ENCODE assay signal across 14 cellular contexts in the genomic region with DNA sequence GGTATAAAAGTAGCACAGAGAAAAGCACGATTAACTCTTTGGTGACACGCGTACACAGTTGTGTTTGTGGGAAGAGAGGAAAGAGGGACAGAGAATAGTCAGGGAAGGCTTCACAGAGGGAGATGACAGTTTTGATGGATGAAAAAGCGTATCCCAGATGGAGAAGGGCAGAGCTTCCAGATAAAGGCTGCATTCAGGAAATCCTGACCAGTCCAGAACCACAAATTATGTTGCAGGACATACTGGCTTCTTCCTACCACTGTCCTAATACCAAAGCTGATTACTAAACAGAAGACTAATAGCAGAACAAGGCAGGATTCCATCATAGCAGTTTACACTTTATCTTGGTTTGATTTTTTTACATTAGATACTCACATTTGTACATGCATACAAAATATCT.
"Had no signal": no experiment of that assay in that cellular context is flagged by ENCODE, and none has a peak within 500 bp of the region (broad histone marks: within the 10 kb centered on the region; RNA-seq: fewer than 3 reads in every experiment).

No MANE protein-coding gene starts in this region.

- H3K4me3 Mint-ChIP-seq: activated naive CD8-positive, alpha-beta T cell treated with anti-CD3 and anti-CD28 coated beads, Interleukin-2, amount 10 ng/mL, durations not matched to agents 7 days and 5 days; memory B cell; natural killer cell treated with Interleukin-12 subunit alpha and Interleukin-12 subunit beta and Interleukin-15 and Interleukin-18, amount 100 ng/mL, for 72 hours had no signal

- ATAC-seq: natural killer cell treated with Interleukin-12 subunit alpha and Interleukin-12 subunit beta and Interleukin-15 and Interleukin-18, amount 100 ng/mL, for 72 hours; psoas muscle had no signal

- H3K27me3 ChIP-seq: ascending aorta, cardiac muscle cell, right lobe of liver, spleen had no signal

- H3K27me3 Mint-ChIP-seq: activated naive CD8-positive, alpha-beta T cell treated with anti-CD3 and anti-CD28 coated beads, Interleukin-2, amount 10 ng/mL, durations not matched to agents 7 days and 5 days; memory B cell; natural killer cell treated with Interleukin-12 subunit alpha and Interleukin-12 subunit beta and Interleukin-15 and Interleukin-18, amount 100 ng/mL, for 72 hours had no signal

- H3K27ac Mint-ChIP-seq: memory B cell had no signal

- FAIRE-seq: colon had no signal

- H3K27ac ChIP-seq: ascending aorta, cardiac muscle cell, psoas muscle, right lobe of liver had no signal

- H3K4me1 Mint-ChIP-seq: memory B cell had no signal

- H3K9me3 Mint-ChIP-seq: activated naive CD8-positive, alpha-beta T cell treated with anti-CD3 and anti-CD28 coated beads, Interleukin-2, amount 10 ng/mL, durations not matched to agents 7 days and 5 days; memory B cell; natural killer cell treated with Interleukin-12 subunit alpha and Interleukin-12 subunit beta and Interleukin-15 and Interleukin-18, amount 100 ng/mL, for 72 hours had no signal

- DNase-seq: activated CD4-positive, CD25-positive, alpha-beta regulatory T cell; activated effector memory CD4-positive, alpha-beta T cell treated with Interleukin-2 at 50 U/mL for 16 hours; activated naive CD8-positive, alpha-beta T cell treated with anti-CD3 and anti-CD28 coated beads, Interleukin-2, amount 10 ng/mL, durations not matched to agents 7 days and 5 days; occipital lobe; psoas muscle; right lobe of liver; spleen; stimulated activated CD4-positive, alpha-beta T cell treated with anti-CD3 and anti-CD28 coated beads, Interleukin-1b, Interleukin-23, amount 100 ng/mL, for 48 hours; stimulated activated naive CD4-positive, alpha-beta T cell had no signal

- H3K9me3 ChIP-seq: ascending aorta, psoas muscle, right lobe of liver, spleen had no signal

- H3K4me1 ChIP-seq: ascending aorta, psoas muscle, right lobe of liver had no signal

- H3K4me3 ChIP-seq: ascending aorta, cardiac muscle cell, psoas muscle, right lobe of liver, spleen had no signal
